28 cellular contexts compared by ENCODE assay signal in genomic region chr12:62113366-62114011, GRCh38.
"Had no signal": no experiment of that assay in that cellular context is flagged by ENCODE, and none has a peak within 500 bp of the region (broad histone marks: within the 10 kb centered on the region; RNA-seq: fewer than 3 reads in every experiment).

No MANE protein-coding gene starts in this region.

- H3K79me2 ChIP-seq: parathyroid adenoma had no signal

- H3K4me3 ChIP-seq: adrenal gland, ascending aorta, cardiac muscle cell, esophagus muscularis mucosa, psoas muscle, sigmoid colon, vagina had no signal

- ATAC-seq: left colon; naive thymus-derived CD4-positive, alpha-beta T cell; psoas muscle; stimulated activated effector memory CD8-positive, alpha-beta T cell treated with anti-CD3 and anti-CD28 coated beads, Interleukin-12 subunit alpha, Interleukin-12 subunit beta, amount 100 ng/mL, for 72 hours had no signal

- H3K36me3 ChIP-seq: adrenal gland, ascending aorta, cardiac muscle cell, esophagus muscularis mucosa, sigmoid colon, vagina, WERI-Rb-1 had no signal

- DNase-seq: activated CD4-positive, alpha-beta memory T cell treated with anti-CD3 and anti-CD28 coated beads for 36 hours; activated CD4-positive, alpha-beta T cell treated with anti-CD3 and anti-CD28 coated beads, Interleukin-2, amount 10 ng/mL, durations not matched to agents 24 days and 14 days; activated CD4-positive, CD25-positive, alpha-beta regulatory T cell treated with anti-CD3 and anti-CD28 coated beads, Interleukin-2, amount 50 U/mL, for 72 hours; activated CD8-positive, alpha-beta memory T cell treated with anti-CD3 and anti-CD28 coated beads, Interleukin-2, amount 50 U/mL, for 4 hours; activated effector memory CD4-positive, alpha-beta T cell treated with anti-CD3 and anti-CD28 coated beads, Interleukin-2, amount 50 U/mL, for 16 hours; activated naive CD4-positive, alpha-beta T cell treated with anti-CD3 and anti-CD28 coated beads for 36 hours; activated naive CD8-positive, alpha-beta T cell treated with anti-CD3 and anti-CD28 coated beads for 36 hours; activated T-cell treated with anti-CD3 and anti-CD28 coated beads, Interleukin-2, amount 50 U/mL, for 1 hour; adrenal gland; foreskin melanocyte; kidney; left colon; midbrain; naive thymus-derived CD4-positive, alpha-beta T cell; occipital lobe; psoas muscle; sigmoid colon; small intestine; stimulated activated CD4-positive, alpha-beta T cell treated with anti-CD3 and anti-CD28 coated beads, Interleukin-4, amount 100 ng/mL, for 24 hours; substantia nigra; T1000; WERI-Rb-1 had no signal

- H3K4me1 ChIP-seq: adrenal gland, ascending aorta, esophagus muscularis mucosa, parathyroid adenoma, psoas muscle, sigmoid colon, vagina had no signal

- H3K9ac ChIP-seq: parathyroid adenoma had no signal

- H3K27ac ChIP-seq: adrenal gland, ascending aorta, cardiac muscle cell, esophagus muscularis mucosa, parathyroid adenoma, psoas muscle, sigmoid colon, vagina, WERI-Rb-1 had no signal

- H3K27me3 ChIP-seq: adrenal gland, ascending aorta, cardiac muscle cell, esophagus muscularis mucosa, sigmoid colon, vagina had no signal

- H3K9me3 ChIP-seq: adrenal gland, ascending aorta, esophagus muscularis mucosa, psoas muscle, sigmoid colon, vagina had no signal
